Comparison of ENCODE assay signal across 9 cellular contexts in the genomic region with DNA sequence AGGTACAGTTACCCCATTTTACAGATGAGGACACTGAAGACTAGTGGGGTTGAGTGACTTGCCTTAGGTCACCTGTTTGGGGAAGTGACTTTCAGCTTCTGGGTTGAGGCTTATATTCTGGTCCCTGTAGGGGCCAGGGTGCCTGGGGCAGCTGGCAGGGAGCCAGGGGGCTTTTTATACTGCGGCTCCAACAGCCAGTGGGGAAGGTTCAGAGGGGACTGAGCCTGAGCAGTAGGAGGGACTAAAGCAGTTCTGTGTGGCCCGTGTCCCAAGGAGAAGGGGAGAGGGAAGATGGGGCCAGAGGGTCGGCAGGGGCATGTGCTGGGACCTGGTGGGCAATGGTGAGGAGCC. TPM values are rescaled to one million over a fixed set of nuclear protein-coding genes. Genes with fewer than 3 reads are reported as not detected.
DNase-seq lines count a peak whose midpoint lies in the region; ATAC-seq and TF ChIP-seq lines count a peak whose summit lies in the region.
"Had no signal": no experiment of that assay in that cellular context is flagged by ENCODE, and none has a peak within 500 bp of the region (broad histone marks: within the 10 kb centered on the region; RNA-seq: fewer than 3 reads in every experiment).

No MANE protein-coding gene starts in this region.

- peaks cover 1% of the 10 kb centered on the region; the same call in 1 of the 2 replicates for H3K79me2 ChIP-seq in H9 (ENCODE audit: insufficient read depth, low read length)
- peaks cover 6% of the 10 kb centered on the region for H3K79me2 ChIP-seq in neural progenitor cell (ENCODE audit: low read depth)

- no CpG with 5 or more reads among the region's 3 CpGs for WGBS in H9 (ENCODE audit: extremely low coverage, insufficient read length, low lambda C conversion rate)

- peaks cover 29% of the 10 kb centered on the region for H3K4me1 ChIP-seq in CD4-positive, CD25-positive, alpha-beta regulatory T cell (ENCODE audit: control insufficient read depth, insufficient read depth, low read length, poor library complexity, severe bottlenecking)
- H3K4me1 ChIP-seq in H9 (ENCODE audit: insufficient read depth, low read length) = no peaks in the 10 kb centered on the region; the same call in 1 of the 2 replicates
- H3K4me1 ChIP-seq in neural progenitor cell = peaks cover 16% of the 10 kb centered on the region
- peaks cover 0 to 34% (median 18%) of the 10 kb centered on the region in 4 donors for H3K4me1 ChIP-seq in tibial artery

- no peak overlapping the region for H2BK5ac ChIP-seq in H9 (ENCODE audit: insufficient read length, low read length)

- no peaks in the 10 kb centered on the region for H3F3A ChIP-seq in neural progenitor cell (ENCODE audit: low read depth)

- POLR2A ChIA-PET in activated B cell treated with CpG ODN at 0.5 μM for 24 hours (lab: Charles Lee) = interaction anchor here (0.8 to 3.1 kb wide), 3 partner anchors 8 to 37 kb away, joined by 3 to 18 read pairs (median 11); a partner anchor contains a TSS

- H2BK20ac ChIP-seq in H9 (ENCODE audit: low read depth, low read length, poor library complexity, severe bottlenecking) = no peak overlapping the region

- no peak overlapping the region for H2AFZ ChIP-seq in H9 (ENCODE audit: low read length)
- no peak overlapping the region for H2AFZ ChIP-seq in neural progenitor cell (replicated peaks)

- H3K79me1 ChIP-seq in H9 (ENCODE audit: insufficient read depth, low read depth, low read length, poor library complexity, severe bottlenecking) = peaks cover 4% of the 10 kb centered on the region

- no peak overlapping the region for H3K4ac ChIP-seq in H9 (ENCODE audit: low read depth, low read length)

- H3K9ac ChIP-seq in H9 (ENCODE audit: extremely low read depth, insufficient read length, low read length) = no peak overlapping the region
- no peak overlapping the region for H3K9ac ChIP-seq in neural progenitor cell

- no peaks in the 10 kb centered on the region for H3K36me3 Mint-ChIP-seq in CD4-positive, CD25-positive, alpha-beta regulatory T cell
- H3K36me3 Mint-ChIP-seq in H9 (ENCODE audit: insufficient read depth in 1 of 3, low read depth in 3 of 3) (peaks cover 7 to 15% (median 12%) of the 10 kb centered on the region in 3 experiments; a peak in 5 of 7 replicates), activated B cell treated with CpG ODN at 0.5 μM for 24 hours (ENCODE audit: low read depth) (peaks cover 16% of the 10 kb centered on the region), neural progenitor cell (peaks cover 7% of the 10 kb centered on the region)

- H3K36me3 ChIP-seq in CD4-positive, CD25-positive, alpha-beta regulatory T cell (ENCODE audit: control insufficient read depth, insufficient read depth, low read length) = peaks cover 19% of the 10 kb centered on the region
- no peaks in the 10 kb centered on the region for H3K36me3 ChIP-seq in neural progenitor cell
- H3K36me3 ChIP-seq in tibial artery = peaks cover 0 to 16% (median 0%) of the 10 kb centered on the region in 3 donors

- no peak overlapping the region for H3K4me3 ChIP-seq in CD4-positive, CD25-positive, alpha-beta regulatory T cell (ENCODE audit: low read depth, low read length)
- H3K4me3 ChIP-seq in neural progenitor cell = no peak overlapping the region
- no peak overlapping the region for H3K4me3 ChIP-seq in tibial artery

- no peak overlapping the region for H4K5ac ChIP-seq in H9 (ENCODE audit: insufficient read length, low read depth, low read length)

- no peaks in the 10 kb centered on the region for H3K9me3 ChIP-seq in CD4-positive, CD25-positive, alpha-beta regulatory T cell (ENCODE audit: control insufficient read depth in 2 of 2, low read length in 2 of 2)
- H3K9me3 ChIP-seq in H9 (ENCODE audit: control insufficient read depth, low read depth, low read length) (no peaks in the 10 kb centered on the region), neural progenitor cell (ENCODE audit: low read depth) (no peaks in the 10 kb centered on the region), tibial artery (no peaks in the 10 kb centered on the region)
- H3K9me3 ChIP-seq: heart left ventricle had no signal

- no peak overlapping the region for H2AK5ac ChIP-seq in H9 (ENCODE audit: insufficient read length, low read length)

- peaks cover 0 to 41% (median 24%) of the 10 kb centered on the region in 4 donors for H3K4me1 Mint-ChIP-seq in CD4-positive, CD25-positive, alpha-beta regulatory T cell
- H3K4me1 Mint-ChIP-seq in H9 = peaks cover 28 to 30% of the 10 kb centered on the region in 2 experiments
- peaks cover 42% of the 10 kb centered on the region for H3K4me1 Mint-ChIP-seq in activated B cell treated with CpG ODN at 0.5 μM for 24 hours
- peaks cover 41% of the 10 kb centered on the region for H3K4me1 Mint-ChIP-seq in neural progenitor cell

- H3K27ac ChIP-seq in CD4-positive, CD25-positive, alpha-beta regulatory T cell (ENCODE audit: insufficient read depth, low read length, poor library complexity, severe bottlenecking) = peak overlapping the region; percentile 5
- H3K27ac ChIP-seq in H9 (ENCODE audit: insufficient read length, low read depth, low read length) = no peak overlapping the region
- no peak overlapping the region for H3K27ac ChIP-seq in neural progenitor cell
- H3K27ac ChIP-seq in tibial artery = no peak overlapping the region
- H3K27ac ChIP-seq: epithelial cell of prostate had no signal

- no peaks in the 10 kb centered on the region for H3K23me2 ChIP-seq in H9 (ENCODE audit: insufficient read length, low read depth, low read length, poor library complexity, severe bottlenecking)

- no peak for DNase-seq in CD4-positive, CD25-positive, alpha-beta regulatory T cell
- DNase-seq in H9 (no peak), activated B cell treated with CpG ODN at 0.5 μM for 24 hours (no peak), neural progenitor cell (ENCODE audit: low spot score) (no peak), T-helper 9 cell (no peak), germinal center (ENCODE audit: low spot score) (no peak), tibial artery (no peak)

- CTCF ChIA-PET in activated B cell treated with CpG ODN at 0.5 μM for 24 hours (lab: Charles Lee) = interaction anchor here (1.4 kb wide), 1 partner anchor 37 kb away, joined by 3 read pairs; a partner anchor contains a TSS

- H3T11ph ChIP-seq in H9 (ENCODE audit: low read length) = no peak overlapping the region

- intact Hi-C loops in activated B cell treated with CpG ODN at 0.5 μM for 24 hours (cut with micrococcal nuclease) = no loop called here
- intact Hi-C loops in tibial artery (cut with DNase I; ENCODE audit: low total_unique reads) = no loop called here

- no peak overlapping the region for H2BK120ac ChIP-seq in H9 (ENCODE audit: low read depth, low read length, poor library complexity, severe bottlenecking)

- H4K20me1 ChIP-seq in H9 (ENCODE audit: control insufficient read depth, insufficient read depth, insufficient read length) (peaks cover 3% of the 10 kb centered on the region), neural progenitor cell (ENCODE audit: low read depth) (peaks cover 40% of the 10 kb centered on the region)

- H2BK15ac ChIP-seq in H9 (ENCODE audit: low read depth, low read length) = no peak overlapping the region

- H2BK12ac ChIP-seq in H9 (ENCODE audit: insufficient read length, low read depth, low read length) = no peak overlapping the region

- H3K27ac Mint-ChIP-seq in CD4-positive, CD25-positive, alpha-beta regulatory T cell = peak overlapping the region; percentile 68 to 91 (median 80)
- H3K27ac Mint-ChIP-seq in H9 = peak overlapping the region in 2 of 3 experiments; percentile 75 to 88; a peak in 3 of 7 replicates
- peak overlapping the region; percentile 59 for H3K27ac Mint-ChIP-seq in activated B cell treated with CpG ODN at 0.5 μM for 24 hours
- peak overlapping the region; percentile 92 for H3K27ac Mint-ChIP-seq in neural progenitor cell

- H3K14ac ChIP-seq in H9 (ENCODE audit: insufficient read depth, low read length) = no peak overlapping the region

- no peak overlapping the region for H4K91ac ChIP-seq in H9 (ENCODE audit: insufficient read length, low read depth, low read length)

- H3K23ac ChIP-seq in H9 (ENCODE audit: insufficient read length, low read depth, low read length) = no peak overlapping the region

- TF ChIP-seq CTCF in H9 (conservative IDR thresholded peaks at IDR 0.05) = no peak
- TF ChIP-seq CTCF in activated B cell treated with CpG ODN at 0.5 μM for 24 hours (IDR thresholded peaks at IDR 0.05) = no peak
- TF ChIP-seq CTCF in neural progenitor cell (IDR thresholded peaks at IDR 0.05) = no peak
- TF ChIP-seq CTCF in tibial artery (IDR thresholded peaks at IDR 0.05) = no peak

- no peaks in the 10 kb centered on the region for H3K9me3 Mint-ChIP-seq in CD4-positive, CD25-positive, alpha-beta regulatory T cell
- no peaks in the 10 kb centered on the region for H3K9me3 Mint-ChIP-seq in H9
- H3K9me3 Mint-ChIP-seq in activated B cell treated with CpG ODN at 0.5 μM for 24 hours = no peaks in the 10 kb centered on the region
- H3K9me3 Mint-ChIP-seq in neural progenitor cell = no peaks in the 10 kb centered on the region

- ATAC-seq in CD4-positive, CD25-positive, alpha-beta regulatory T cell (ENCODE audit: low read depth in 2 of 2) = no peak
- peak; percentile 60 for ATAC-seq in activated B cell treated with CpG ODN at 0.5 μM for 24 hours (ENCODE audit: low read depth)

- no peak overlapping the region for H3K4me3 Mint-ChIP-seq in CD4-positive, CD25-positive, alpha-beta regulatory T cell
- H3K4me3 Mint-ChIP-seq in H9 (no peak overlapping the region; a peak in 1 of 5 replicates), activated B cell treated with CpG ODN at 0.5 μM for 24 hours (no peak overlapping the region), neural progenitor cell (peak overlapping the region; percentile 53)

- H3K27me3 Mint-ChIP-seq in CD4-positive, CD25-positive, alpha-beta regulatory T cell = no peaks in the 10 kb centered on the region
- H3K27me3 Mint-ChIP-seq in H9 (ENCODE audit: low read depth) (no peaks in the 10 kb centered on the region), activated B cell treated with CpG ODN at 0.5 μM for 24 hours (no peaks in the 10 kb centered on the region), neural progenitor cell (ENCODE audit: insufficient read depth, low read depth) (peaks cover 4% of the 10 kb centered on the region)

- H3K56ac ChIP-seq in H9 (ENCODE audit: insufficient read length, low read depth, low read length) = no peak overlapping the region

- H3K4me2 ChIP-seq in H9 (ENCODE audit: insufficient read depth, insufficient read length, low read length) (no peak overlapping the region), neural progenitor cell (peak overlapping the region; percentile 49)

- H3K18ac ChIP-seq in H9 (ENCODE audit: insufficient read length, low read depth, low read length) = no peak overlapping the region

- H3K27me3 ChIP-seq in CD4-positive, CD25-positive, alpha-beta regulatory T cell (ENCODE audit: control insufficient read depth, insufficient read depth, low read length) = no peaks in the 10 kb centered on the region
- H3K27me3 ChIP-seq in H9 (ENCODE audit: insufficient read depth, low read length) = no peaks in the 10 kb centered on the region
- H3K27me3 ChIP-seq in neural progenitor cell = no peaks in the 10 kb centered on the region
- H3K27me3 ChIP-seq in tibial artery = no peaks in the 10 kb centered on the region

- no peak overlapping the region for H4K8ac ChIP-seq in H9 (replicated peaks; ENCODE audit: insufficient read length, low read depth, low read length)

RNA-seq across cellular contexts. Expression of a gene that starts 37.7 kb away (rescaled TPM):
- total RNA-seq in CD4-positive, CD25-positive, alpha-beta regulatory T cell = 73.3 TPM
- polyA plus RNA-seq in CD4-positive, CD25-positive, alpha-beta regulatory T cell = 10 to 100 TPM in 1 of 4 donors, 1 to 10 TPM in 3; 6.9 to 12.9 (median 8.2) TPM
- 70.8 and 72.6 TPM in 2 replicates for total RNA-seq in H9 (2021)
- total RNA-seq in activated B cell treated with CpG ODN at 0.5 μM for 24 hours = 67.2 and 67.3 TPM in 2 replicates
- 32.9 and 37.2 TPM in 2 replicates for total RNA-seq in neural progenitor cell (ENCODE audit: low replicate concordance)
